Comparison of ENCODE assay signal across 12 cellular contexts in the genomic region with DNA sequence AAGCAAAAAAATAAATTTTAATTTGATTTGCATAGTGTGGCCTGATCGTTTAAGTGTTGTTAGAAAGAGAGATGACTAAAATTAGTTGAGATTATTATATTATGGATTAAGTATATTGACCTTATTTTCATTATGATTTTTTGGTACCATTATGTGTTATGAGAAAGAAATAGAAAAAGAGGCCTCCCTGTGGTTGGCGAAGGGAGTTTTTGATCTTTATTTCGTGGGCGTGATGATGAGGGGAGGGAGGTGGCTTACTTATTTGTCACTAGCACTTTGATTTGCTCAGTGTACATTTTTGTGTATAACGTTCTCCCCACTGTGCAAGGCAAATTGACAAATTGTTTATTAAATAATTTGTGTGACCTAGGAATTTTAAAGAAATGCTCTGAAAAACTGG. TPM values are rescaled to one million over a fixed set of nuclear protein-coding genes. Genes with fewer than 3 reads are reported as not detected.
A peak's percentile ranks its signal among the peaks of the same experiment; 100 is the strongest.
DNase-seq lines count a peak whose midpoint lies in the region; ATAC-seq and TF ChIP-seq lines count a peak whose summit lies in the region.
"Had no signal": no experiment of that assay in that cellular context is flagged by ENCODE, and none has a peak within 500 bp of the region (broad histone marks: within the 10 kb centered on the region; RNA-seq: fewer than 3 reads in every experiment).

No MANE protein-coding gene starts in this region.

- H4K20me1 ChIP-seq in Karpas-422 (ENCODE audit: insufficient read depth, low read depth, low read length), result no peaks in the 10 kb centered on the region

- in situ Hi-C loops in KBM-7 (cut with MboI; ENCODE audit: low pct_unique_long_range_greater_than_20kb, low sequenced_read_pairs), result no loop called here

- H3K4me3 Mint-ChIP-seq in chondrocyte (ENCODE audit: unreplicated experiment) (peak overlapping the region; percentile 93), nephron (peak overlapping the region; percentile 54 to 97 (median 56))

- H3K27me3 Mint-ChIP-seq in chondrocyte (ENCODE audit: low read depth) (no peaks in the 10 kb centered on the region), nephron (ENCODE audit: low read depth) (peaks cover 10% of the 10 kb centered on the region)

- H3K9me3 Mint-ChIP-seq in chondrocyte (ENCODE audit: low read depth) (no peaks in the 10 kb centered on the region), nephron (no peaks in the 10 kb centered on the region)
- H3K9me3 Mint-ChIP-seq: activated naive CD4-positive, alpha-beta T cell treated with anti-CD3 and anti-CD28 coated beads, Interleukin-2, amount 50 U/mL, for 72 hours had no signal

- no peaks in the 10 kb centered on the region for H3K9me2 ChIP-seq in Karpas-422 (replicated peaks; ENCODE audit: insufficient read depth, low read length)

- H3K36me3 Mint-ChIP-seq in chondrocyte (ENCODE audit: low read depth), result peaks cover 6% of the 10 kb centered on the region
- H3K36me3 Mint-ChIP-seq in nephron (ENCODE audit: low read depth), result peaks cover 35% of the 10 kb centered on the region
- H3K36me3 Mint-ChIP-seq: activated naive CD4-positive, alpha-beta T cell treated with anti-CD3 and anti-CD28 coated beads, Interleukin-2, amount 50 U/mL, for 72 hours had no signal

- DNase-seq in GM06990 (ENCODE audit: extremely low read depth, insufficient read length), result no peak
- peak; percentile 49 for DNase-seq in KBM-7
- no peak for DNase-seq in chondrocyte (ENCODE audit: low spot score)
- DNase-seq in Karpas-422, result no peak
- DNase-seq in SHP77 (lab: John Stamatoyannopoulos, UW), result no peak
- DNase-seq: NCI-H526 treated with DMSO at 0.1 percent for 48 hours had no signal

- H3K79me2 ChIP-seq in Karpas-422 (ENCODE audit: low read length), result no peaks in the 10 kb centered on the region

- H2AFZ ChIP-seq in Karpas-422 (ENCODE audit: low read length), result no peak overlapping the region

- no peaks in the 10 kb centered on the region for H3K9me3 ChIP-seq in Karpas-422 (ENCODE audit: low read length)

- no peak overlapping the region for H3K4me2 ChIP-seq in Karpas-422 (ENCODE audit: low read depth, low read length, poor library complexity, severe bottlenecking)

- H3K27ac ChIP-seq in Karpas-422 (ENCODE audit: low read length), result no peak overlapping the region

- no peak overlapping the region for H3K9ac ChIP-seq in Karpas-422 (ENCODE audit: low read length)

- H3K36me3 ChIP-seq in GM06990 (ENCODE audit: control insufficient read depth, insufficient read depth, low read length) (peaks cover 4% of the 10 kb centered on the region), Karpas-422 (ENCODE audit: insufficient read depth, low read length) (no peaks in the 10 kb centered on the region)

- H3K27ac Mint-ChIP-seq in chondrocyte (ENCODE audit: unreplicated experiment), result no peak overlapping the region
- peak overlapping the region in 1 of 3 experiments; percentile 31 for H3K27ac Mint-ChIP-seq in nephron

- H3K4me1 ChIP-seq in Karpas-422 (ENCODE audit: low read length), result no peaks in the 10 kb centered on the region

- peaks cover 58% of the 10 kb centered on the region for H3K4me1 Mint-ChIP-seq in chondrocyte (ENCODE audit: low read depth)
- H3K4me1 Mint-ChIP-seq in nephron, result peaks cover 42% of the 10 kb centered on the region

- no peak for ATAC-seq in HG02642 (IDR thresholded peaks at IDR 0.05; ENCODE audit: poor library complexity, unreplicated experiment)
- ATAC-seq in HG03135 (IDR thresholded peaks at IDR 0.05; ENCODE audit: unreplicated experiment), result no peak
- ATAC-seq: left lobe of liver, sciatic nerve had no signal

- H3K4me3 ChIP-seq in GM06990 (replicated peaks; ENCODE audit: low read depth, low read length) (peak overlapping the region; percentile 94), Karpas-422 (ENCODE audit: low read length) (no peak overlapping the region)

- TF ChIP-seq CTCF in GM06990 (IDR thresholded peaks at IDR 0.05; ENCODE audit: insufficient read depth, low read length, poor library complexity, severe bottlenecking), result no peak
- peak; percentile 72 for TF ChIP-seq CTCF in chondrocyte (IDR thresholded peaks at IDR 0.05)
- TF ChIP-seq CTCF in nephron (IDR thresholded peaks at IDR 0.05; ENCODE audit: unreplicated experiment in 3 of 3), result peak in 1 of 3 experiments; percentile 16

- H3K27me3 ChIP-seq in GM06990 (replicated peaks; ENCODE audit: control insufficient read depth, insufficient read depth, low read length) (no peaks in the 10 kb centered on the region), Karpas-422 (ENCODE audit: low read length) (no peaks in the 10 kb centered on the region)

RNA-seq across cellular contexts. Expression of gene DAPK1, which starts 2.8 kb away (rescaled TPM):
- total RNA-seq in chondrocyte, result 87.9 to 104 TPM (median 102 TPM) in 3 replicates
- not detected in 2 replicates for total RNA-seq in Karpas-422 (2014; rRNA removed; shearing (Covaris generic); ENCODE audit: low replicate concordance)

Comparison
In these comparisons a context has a peak if more than half of its experiments do, and no peak if none do; other contexts are left out.
1. RNA of gene DAPK1, which starts 2.8 kb away (total RNA-seq): 87.9 to 104 TPM in chondrocyte; not detected in Karpas-422; every median in the first group is over 10 times any median in the second.